ENCODE assay signal across 26 cellular contexts in genomic region chr11:126546191-126546590, GRCh38.
A peak's percentile ranks its signal among the peaks of the same experiment; 100 is the strongest.
DNase-seq lines count a peak whose midpoint lies in the region; ATAC-seq and TF ChIP-seq lines count a peak whose summit lies in the region.
"Had no signal": no experiment of that assay in that cellular context is flagged by ENCODE, and none has a peak within 500 bp of the region (broad histone marks: within the 10 kb centered on the region; RNA-seq: fewer than 3 reads in every experiment).

No MANE protein-coding gene starts in this region.

- H3K36me3 ChIP-seq in neural cell (ENCODE audit: insufficient read depth, low read length) (no peaks in the 10 kb centered on the region), upper lobe of right lung (no peaks in the 10 kb centered on the region)
- H3K36me3 ChIP-seq: brain microvascular endothelial cell, upper lobe of left lung had no signal

- H3K27ac Mint-ChIP-seq in HFFc6 (peak overlapping the region; percentile 95; the same call in 1 of the 2 replicates), chondrocyte (ENCODE audit: unreplicated experiment) (no peak overlapping the region)
- H3K27ac Mint-ChIP-seq: activated B cell treated with CpG ODN at 0.5 μM for 24 hours; IgD-negative memory B cell; natural killer cell; T-helper 2 cell treated with Interferon-gamma antibody and Interleukin-4, amounts not matched to agents 5 μg/mL and 100 μg/mL, for 36 hours had no signal

- H3K27me3 ChIP-seq in neural cell (ENCODE audit: insufficient read depth, low read depth, low read length) (no peaks in the 10 kb centered on the region), upper lobe of right lung (no peaks in the 10 kb centered on the region)
- H3K27me3 ChIP-seq: brain microvascular endothelial cell, upper lobe of left lung had no signal

- peaks cover 16% of the 10 kb centered on the region for H3F3A ChIP-seq in neural cell (ENCODE audit: insufficient read depth, low read length, poor library complexity, severe bottlenecking)

- H2AFZ ChIP-seq in neural cell (ENCODE audit: low read depth, low read length) = no peak overlapping the region
- H2AFZ ChIP-seq: parathyroid adenoma had no signal

- H3K9me2 ChIP-seq in neural cell (ENCODE audit: insufficient read depth, low read length) = no peaks in the 10 kb centered on the region

- no peaks in the 10 kb centered on the region for H4K20me1 ChIP-seq in neural cell (ENCODE audit: insufficient read depth)

- no peak for TF ChIP-seq EP300 in neural cell (conservative IDR thresholded peaks at IDR 0.05; ENCODE audit: poor library complexity, severe bottlenecking)

- H3K9me3 Mint-ChIP-seq in HFFc6 (no peaks in the 10 kb centered on the region), chondrocyte (ENCODE audit: low read depth) (no peaks in the 10 kb centered on the region)
- H3K9me3 Mint-ChIP-seq: activated B cell treated with CpG ODN at 0.5 μM for 24 hours; CD8-positive, alpha-beta T cell; IgD-negative memory B cell; natural killer cell; T-helper 2 cell treated with Interferon-gamma antibody and Interleukin-4, amounts not matched to agents 5 μg/mL and 100 μg/mL, for 36 hours had no signal

- intact Hi-C loops in upper lobe of right lung (cut with DNase I) = no loop called here

- no peaks in the 10 kb centered on the region for H3K79me2 ChIP-seq in neural cell (replicated peaks; ENCODE audit: insufficient read depth, low read length)
- H3K79me2 ChIP-seq: parathyroid adenoma had no signal

- H3K36me3 Mint-ChIP-seq in HFFc6 (ENCODE audit: low read depth) (no peaks in the 10 kb centered on the region; the same call in 1 of the 2 replicates), chondrocyte (ENCODE audit: low read depth) (no peaks in the 10 kb centered on the region)
- H3K36me3 Mint-ChIP-seq: CD8-positive, alpha-beta T cell; IgD-negative memory B cell; natural killer cell had no signal

- no peaks in the 10 kb centered on the region for H3K4me1 ChIP-seq in upper lobe of right lung
- H3K4me1 ChIP-seq: parathyroid adenoma had no signal

- TF ChIP-seq CTCF in HFFc6 (IDR thresholded peaks at IDR 0.05) = no peak
- no peak for TF ChIP-seq CTCF in chondrocyte (IDR thresholded peaks at IDR 0.05)
- TF ChIP-seq CTCF in neural cell (IDR thresholded peaks at IDR 0.05; ENCODE audit: poor library complexity, severe bottlenecking) = no peak
- TF ChIP-seq CTCF in upper lobe of right lung (IDR thresholded peaks at IDR 0.05) = no peak

- H3K4me1 Mint-ChIP-seq in HFFc6 (ENCODE audit: low read depth) (peaks cover 66% of the 10 kb centered on the region), chondrocyte (ENCODE audit: low read depth) (peaks cover 7% of the 10 kb centered on the region)
- H3K4me1 Mint-ChIP-seq: activated B cell treated with CpG ODN at 0.5 μM for 24 hours, IgD-negative memory B cell, natural killer cell had no signal

- H3K4me3 ChIP-seq in neural cell (ENCODE audit: low read length) = no peak overlapping the region
- no peak overlapping the region for H3K4me3 ChIP-seq in upper lobe of right lung
- H3K4me3 ChIP-seq: coronary artery, SK-N-MC, upper lobe of left lung had no signal

- no peak overlapping the region for H3K9ac ChIP-seq in neural cell (ENCODE audit: low read length)
- H3K9ac ChIP-seq: parathyroid adenoma had no signal

- TF ChIP-seq RAD21 in neural cell (conservative IDR thresholded peaks at IDR 0.05) = no peak

- ATAC-seq in GM21447 (IDR thresholded peaks at IDR 0.05; ENCODE audit: unreplicated experiment) (no peak), upper lobe of right lung (no peak)
- ATAC-seq: CD8-positive, alpha-beta T cell; left colon; natural killer cell; sciatic nerve had no signal

- peak; percentile 15 for DNase-seq in COLO829 (ENCODE audit: low spot score)
- no peak for DNase-seq in HFFc6
- DNase-seq in chondrocyte (ENCODE audit: low spot score) = peak; percentile 33
- DNase-seq in upper lobe of right lung = no peak
- no peak for DNase-seq in NCI-H1105 (lab: John Stamatoyannopoulos, UW)
- DNase-seq: activated B cell treated with CpG ODN at 0.5 μM for 24 hours; activated CD4-positive, alpha-beta T cell treated with anti-CD3 and anti-CD28 coated beads, Interleukin-2, amount 50 U/mL, for 4 hours; activated CD8-positive, alpha-beta memory T cell treated with anti-CD3 and anti-CD28 coated beads, Interleukin-2, amount 50 U/mL, for 4 hours; brain microvascular endothelial cell; CD8-positive, alpha-beta T cell; left colon; MM.1S; natural killer cell; NCI-H524; RPMI8226; stimulated activated CD4-positive, alpha-beta T cell treated with anti-CD3 and anti-CD28 coated beads, Interleukin-15, amount 100 ng/mL, for 24 hours; stimulated activated CD8-positive, alpha-beta memory T cell treated with anti-CD3 and anti-CD28 coated beads, Interleukin-4, amount 100 ng/mL, for 48 hours; upper lobe of left lung had no signal

- H3K9me3 ChIP-seq in neural cell (ENCODE audit: low read length) (no peaks in the 10 kb centered on the region), upper lobe of right lung (no peaks in the 10 kb centered on the region)
- H3K9me3 ChIP-seq: upper lobe of left lung had no signal

- H3K27me3 Mint-ChIP-seq in HFFc6 (ENCODE audit: insufficient read depth) (peaks cover 4% of the 10 kb centered on the region), chondrocyte (ENCODE audit: low read depth) (peaks cover 5% of the 10 kb centered on the region)

- H3K4me3 Mint-ChIP-seq in HFFc6 = no peak overlapping the region
- no peak overlapping the region for H3K4me3 Mint-ChIP-seq in chondrocyte (ENCODE audit: unreplicated experiment)
- H3K4me3 Mint-ChIP-seq: activated B cell treated with CpG ODN at 0.5 μM for 24 hours; CD8-positive, alpha-beta T cell; IgD-negative memory B cell; natural killer cell; T-helper 2 cell treated with Interferon-gamma antibody and Interleukin-4, amounts not matched to agents 5 μg/mL and 100 μg/mL, for 36 hours had no signal

- no peak overlapping the region for H3K4me2 ChIP-seq in neural cell (ENCODE audit: low read length)

- H3K27ac ChIP-seq in neural cell (ENCODE audit: low read length) (peak overlapping the region; percentile 95), upper lobe of right lung (no peak overlapping the region)
- H3K27ac ChIP-seq: brain microvascular endothelial cell, coronary artery, parathyroid adenoma, SK-N-MC, upper lobe of left lung had no signal

TF ChIP-seq in neural cell, 6 proteins besides CTCF, POLR2A, EP300 and RAD21:
- TF ChIP-seq MXI1 (conservative IDR thresholded peaks at IDR 0.05; ENCODE audit: poor library complexity, severe bottlenecking) (no peak), SMC3 (conservative IDR thresholded peaks at IDR 0.05; ENCODE audit: poor library complexity) (no peak), POLR2AphosphoS5 (IDR thresholded peaks at IDR 0.05) (no peak), EZH2 (IDR thresholded peaks at IDR 0.05; ENCODE audit: borderline replicate concordance, insufficient read depth, low read length, poor library complexity, severe bottlenecking) (no peak), TAF1 (IDR thresholded peaks at IDR 0.05; ENCODE audit: low read depth) (no peak)
- TF ChIP-seq, protein P1, sequence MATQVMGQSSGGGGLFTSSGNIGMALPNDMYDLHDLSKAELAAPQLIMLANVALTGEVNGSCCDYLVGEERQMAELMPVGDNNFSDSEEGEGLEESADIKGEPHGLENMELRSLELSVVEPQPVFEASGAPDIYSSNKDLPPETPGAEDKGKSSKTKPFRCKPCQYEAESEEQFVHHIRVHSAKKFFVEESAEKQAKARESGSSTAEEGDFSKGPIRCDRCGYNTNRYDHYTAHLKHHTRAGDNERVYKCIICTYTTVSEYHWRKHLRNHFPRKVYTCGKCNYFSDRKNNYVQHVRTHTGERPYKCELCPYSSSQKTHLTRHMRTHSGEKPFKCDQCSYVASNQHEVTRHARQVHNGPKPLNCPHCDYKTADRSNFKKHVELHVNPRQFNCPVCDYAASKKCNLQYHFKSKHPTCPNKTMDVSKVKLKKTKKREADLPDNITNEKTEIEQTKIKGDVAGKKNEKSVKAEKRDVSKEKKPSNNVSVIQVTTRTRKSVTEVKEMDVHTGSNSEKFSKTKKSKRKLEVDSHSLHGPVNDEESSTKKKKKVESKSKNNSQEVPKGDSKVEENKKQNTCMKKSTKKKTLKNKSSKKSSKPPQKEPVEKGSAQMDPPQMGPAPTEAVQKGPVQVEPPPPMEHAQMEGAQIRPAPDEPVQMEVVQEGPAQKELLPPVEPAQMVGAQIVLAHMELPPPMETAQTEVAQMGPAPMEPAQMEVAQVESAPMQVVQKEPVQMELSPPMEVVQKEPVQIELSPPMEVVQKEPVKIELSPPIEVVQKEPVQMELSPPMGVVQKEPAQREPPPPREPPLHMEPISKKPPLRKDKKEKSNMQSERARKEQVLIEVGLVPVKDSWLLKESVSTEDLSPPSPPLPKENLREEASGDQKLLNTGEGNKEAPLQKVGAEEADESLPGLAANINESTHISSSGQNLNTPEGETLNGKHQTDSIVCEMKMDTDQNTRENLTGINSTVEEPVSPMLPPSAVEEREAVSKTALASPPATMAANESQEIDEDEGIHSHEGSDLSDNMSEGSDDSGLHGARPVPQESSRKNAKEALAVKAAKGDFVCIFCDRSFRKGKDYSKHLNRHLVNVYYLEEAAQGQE (IDR thresholded peaks at IDR 0.05; ENCODE audit: borderline replicate concordance) = no peak
TF ChIP-seq in neural cell: peak in this region for 0.

Comparison
In these comparisons a context has a peak if more than half of its experiments do, and no peak if none do; other contexts are left out.
1. DNase-seq: peak in COLO829 (single experiment) and chondrocyte (single experiment); none in HFFc6 (single experiment), upper lobe of right lung (single experiment) and NCI-H1105 (single experiment).